In the genomic region with DNA sequence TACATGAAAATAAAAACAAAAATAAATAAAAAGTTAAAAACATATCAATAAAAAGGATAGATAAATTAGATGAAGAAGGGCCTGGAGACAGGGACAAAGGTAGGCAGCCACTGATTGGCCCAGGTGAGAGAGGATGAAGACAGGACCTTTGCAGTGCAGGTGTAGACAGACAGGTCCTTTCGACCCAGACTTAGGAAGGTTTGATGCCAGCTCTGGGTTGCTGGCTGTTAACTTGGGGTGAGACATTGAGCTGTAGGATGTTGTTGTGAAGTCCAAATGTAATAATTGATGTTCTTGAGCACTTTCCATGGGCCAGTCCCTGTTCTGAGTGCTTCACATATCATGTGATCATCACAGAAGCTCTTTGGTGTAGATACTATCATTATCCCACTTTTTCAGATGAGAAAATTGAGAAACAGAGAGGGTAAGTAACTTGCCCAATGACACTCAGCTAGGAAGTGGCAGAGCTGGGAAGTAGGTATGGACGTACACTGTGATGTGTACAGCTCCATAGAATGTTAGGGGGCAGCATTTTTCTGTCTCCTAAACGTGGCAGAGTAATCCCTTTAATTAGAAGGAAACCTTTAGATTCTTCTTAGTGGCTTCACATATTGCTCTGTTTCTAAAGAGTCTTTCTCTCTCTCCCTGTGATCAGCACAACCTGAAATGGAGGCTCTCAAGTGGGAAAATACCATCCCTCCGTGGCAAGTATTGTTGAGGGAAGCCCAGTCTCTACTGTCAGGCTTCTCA, we compare ENCODE assay signal across 10 cellular contexts.
A peak's percentile ranks its signal among the peaks of the same experiment; 100 is the strongest.
DNase-seq lines count a peak whose midpoint lies in the region; ATAC-seq, FAIRE-seq and TF ChIP-seq lines count a peak whose summit lies in the region.
"Had no signal": no experiment of that assay in that cellular context is flagged by ENCODE, and none has a peak within 500 bp of the region (broad histone marks: within the 10 kb centered on the region; RNA-seq: fewer than 3 reads in every experiment).

No MANE protein-coding gene starts in this region.

- no peak overlapping the region for H3K4me2 ChIP-seq in DND-41 (ENCODE audit: insufficient read depth, low read length)
- H3K4me2 ChIP-seq in KMS-11: no peak overlapping the region
- H3K4me2 ChIP-seq in HepG2 (ENCODE audit: low read depth, low read length): peak overlapping the region; percentile 40; the same call in 1 of the 2 replicates

- H3K36me3 ChIP-seq in DND-41 (ENCODE audit: insufficient read depth, low read length): no peaks in the 10 kb centered on the region
- H3K36me3 ChIP-seq in KMS-11 (ENCODE audit: insufficient read depth): no peaks in the 10 kb centered on the region
- H3K36me3 ChIP-seq in HepG2 (replicated peaks in 1 of 2; ENCODE audit: control insufficient read depth in 1 of 2, insufficient read depth in 2 of 2, low read length in 2 of 2): no peaks in the 10 kb centered on the region
- H3K36me3 ChIP-seq: SJCRH30 had no signal

- no peaks in the 10 kb centered on the region for H3K9me3 Mint-ChIP-seq in activated CD4-positive, alpha-beta memory T cell treated with anti-CD3 and anti-CD28 coated beads for 36 hours
- H3K9me3 Mint-ChIP-seq: natural killer cell treated with Interleukin-12 subunit alpha and Interleukin-12 subunit beta and Interleukin-15 and Interleukin-18, amount 100 ng/mL, for 72 hours had no signal

- peaks cover 4% of the 10 kb centered on the region for H3K4me1 Mint-ChIP-seq in activated CD4-positive, alpha-beta memory T cell treated with anti-CD3 and anti-CD28 coated beads for 36 hours (ENCODE audit: low read depth)

- no peak for DNase-seq in DND-41
- DNase-seq in HepG2 (ENCODE audit: low spot score): no peak
- no peak for DNase-seq in NCI-H524 treated with DMSO at 0.1 percent for 48 hours (lab: John Stamatoyannopoulos, UW)
- DNase-seq in activated CD4-positive, alpha-beta memory T cell treated with anti-CD3 and anti-CD28 coated beads for 36 hours: no peak

- TF ChIP-seq POLR2A in HepG2 (IDR thresholded peaks at IDR 0.05; ENCODE audit: insufficient read depth in 1 of 2, low read depth in 2 of 2, low read length in 2 of 2): no peak

- intact Hi-C loops in HepG2 (cut with micrococcal nuclease; ENCODE audit: unreplicated experiment): loop anchor here (2.0 to 10.0 kb wide), 4 partner anchors 78 to 206 kb away; partner anchors contain the start of gene STK24
- intact Hi-C loops in activated CD4-positive, alpha-beta memory T cell treated with anti-CD3 and anti-CD28 coated beads for 36 hours (cut with micrococcal nuclease): loop anchor here (1.0 to 2.0 kb wide), 3 partner anchors 20 to 208 kb away; no protein-coding TSS in a partner anchor

- no peaks in the 10 kb centered on the region for H4K20me1 ChIP-seq in DND-41 (ENCODE audit: insufficient read depth, low read length)
- H4K20me1 ChIP-seq in KMS-11 (ENCODE audit: insufficient read depth): no peaks in the 10 kb centered on the region
- H4K20me1 ChIP-seq in HepG2 (ENCODE audit: insufficient read depth, low read length): no peaks in the 10 kb centered on the region

- H3K27ac ChIP-seq in DND-41 (ENCODE audit: low read length) (no peak overlapping the region), KMS-11 (no peak overlapping the region), HepG2 (ENCODE audit: extremely low read length, insufficient read depth, low read length) (no peak overlapping the region)
- H3K27ac ChIP-seq: SJCRH30 had no signal

- BruUV-seq in HepG2 (replicated peaks; lab: Mats Ljungman, UMichigan): no TSS peak

- 25% methylated on average over 4 of the region's 4 CpGs for WGBS in HepG2 (ENCODE audit: low lambda C conversion rate)

- peaks cover 4% of the 10 kb centered on the region for H3K27me3 Mint-ChIP-seq in activated CD4-positive, alpha-beta memory T cell treated with anti-CD3 and anti-CD28 coated beads for 36 hours

- in situ Hi-C loops in HepG2 (cut with HindIII; ENCODE audit: extremely low pct_ligation_motif_present, low pct_unique_long_range_greater_than_20kb): loop anchor here (5.0 to 25.0 kb wide), 3 partner anchors 171 to 791 kb away; no protein-coding TSS in a partner anchor

- H3K4me3 ChIP-seq in DND-41 (ENCODE audit: low read depth in 1 of 2, low read length in 2 of 2) (no peak overlapping the region), KMS-11 (IDR thresholded peaks at IDR 0.05; ENCODE audit: insufficient read depth, low read depth, low read length) (no peak overlapping the region), HepG2 (replicated peaks in 1 of 3; ENCODE audit: insufficient read depth in 1 of 3, low read depth in 2 of 3, low read length in 3 of 3) (no peak overlapping the region)
- H3K4me3 ChIP-seq: SJCRH30 had no signal

- TF ChIP-seq RAD21 in HepG2 (CRISPR knock-in tag; IDR thresholded peaks at IDR 0.05): no peak

- H3K36me3 Mint-ChIP-seq in activated CD4-positive, alpha-beta memory T cell treated with anti-CD3 and anti-CD28 coated beads for 36 hours: no peaks in the 10 kb centered on the region
- H3K36me3 Mint-ChIP-seq: natural killer cell treated with Interleukin-12 subunit alpha and Interleukin-12 subunit beta and Interleukin-15 and Interleukin-18, amount 100 ng/mL, for 72 hours had no signal

- H3K4me1 ChIP-seq in DND-41 (ENCODE audit: insufficient read depth, low read length) (0 out of 2 replicates have a peak, but pooled peaks cover 2% of the 10 kb centered on the region), KMS-11 (ENCODE audit: low read depth, poor library complexity, severe bottlenecking) (no peaks in the 10 kb centered on the region), HepG2 (ENCODE audit: insufficient read depth, low read length) (peaks cover 54% of the 10 kb centered on the region)

- no peak for FAIRE-seq in HepG2 (lab: Jason Lieb, UNC)
- FAIRE-seq: bronchial epithelial cell had no signal

- POLR2A ChIA-PET in HepG2 (lab: Yijun Ruan, JAX): interaction anchor here (0.6 to 0.7 kb wide), 3 partner anchors 75 to 207 kb away, joined by 3 to 5 read pairs (median 5); no protein-coding TSS in a partner anchor
- POLR2A ChIA-PET in activated CD4-positive, alpha-beta memory T cell treated with anti-CD3 and anti-CD28 coated beads for 36 hours (lab: Charles Lee): interaction anchor here (0.6 to 2.7 kb wide), 2 partner anchors 149 to 208 kb away, joined by 4 to 16 read pairs; no protein-coding TSS in a partner anchor

- H3K79me2 ChIP-seq in DND-41 (ENCODE audit: insufficient read depth, low read length) (no peaks in the 10 kb centered on the region), KMS-11 (ENCODE audit: insufficient read depth, low read depth) (no peaks in the 10 kb centered on the region), HepG2 (ENCODE audit: insufficient read depth, low read length) (no peaks in the 10 kb centered on the region)

- CTCF ChIA-PET in HepG2 (lab: Yijun Ruan, JAX; ENCODE audit: low intra/inter-chr PET ratio, low total read pairs): interaction anchor here (0.7 to 1.7 kb wide), 2 partner anchors 20 to 208 kb away, joined by 3 to 12 read pairs; no protein-coding TSS in a partner anchor
- CTCF ChIA-PET in activated CD4-positive, alpha-beta memory T cell treated with anti-CD3 and anti-CD28 coated beads for 36 hours (lab: Charles Lee): interaction anchor here (0.6 to 5.2 kb wide), 65 partner anchors 8 to 798 kb away, joined by 3 to 155 read pairs (median 4); partner anchors contain the start of gene STK24

- H3K27me3 ChIP-seq in DND-41 (ENCODE audit: insufficient read depth, low read length, poor library complexity) (peaks cover 10% of the 10 kb centered on the region), KMS-11 (ENCODE audit: insufficient read depth, low read depth) (no peaks in the 10 kb centered on the region), HepG2 (ENCODE audit: control insufficient read depth in 1 of 2, insufficient read depth in 2 of 2, low read length in 2 of 2) (peaks cover 0 to 3% of the 10 kb centered on the region in 2 experiments; a peak in 2 of 5 replicates)
- H3K27me3 ChIP-seq: SJCRH30 had no signal

- 0 out of 2 replicates have a peak overlapping the region, but pooled peaks have one; percentile 21 for H2AFZ ChIP-seq in DND-41 (ENCODE audit: low read depth, low read length)
- peak overlapping the region; percentile 28; the same call in 1 of the 2 replicates for H2AFZ ChIP-seq in KMS-11 (ENCODE audit: low read depth)
- H2AFZ ChIP-seq in HepG2 (ENCODE audit: low read length): no peak overlapping the region

- H3K27ac Mint-ChIP-seq in activated CD4-positive, alpha-beta memory T cell treated with anti-CD3 and anti-CD28 coated beads for 36 hours: no peak overlapping the region
- H3K27ac Mint-ChIP-seq: natural killer cell treated with Interleukin-12 subunit alpha and Interleukin-12 subunit beta and Interleukin-15 and Interleukin-18, amount 100 ng/mL, for 72 hours had no signal

- H3K9ac ChIP-seq in DND-41 (ENCODE audit: low read depth, low read length) (no peak overlapping the region), KMS-11 (no peak overlapping the region), HepG2 (ENCODE audit: insufficient read depth, low read depth, low read length) (no peak overlapping the region)

- no peak; the same call in 2 of the 3 replicates for ATAC-seq in DND-41 (ENCODE audit: insufficient read depth, low read depth)
- ATAC-seq in GM19452 (IDR thresholded peaks at IDR 0.05; ENCODE audit: unreplicated experiment): peak; percentile 51
- no peak for ATAC-seq in HepG2
- no peak for ATAC-seq in HG03469 (IDR thresholded peaks at IDR 0.05; ENCODE audit: unreplicated experiment)

- no peak overlapping the region for H3K4me3 Mint-ChIP-seq in activated CD4-positive, alpha-beta memory T cell treated with anti-CD3 and anti-CD28 coated beads for 36 hours
- H3K4me3 Mint-ChIP-seq: natural killer cell treated with Interleukin-12 subunit alpha and Interleukin-12 subunit beta and Interleukin-15 and Interleukin-18, amount 100 ng/mL, for 72 hours had no signal

- H3K9me3 ChIP-seq in DND-41 (ENCODE audit: insufficient read depth, low read length, severe bottlenecking) (no peaks in the 10 kb centered on the region), HepG2 (ENCODE audit: low read length) (no peaks in the 10 kb centered on the region)
- H3K9me3 ChIP-seq: SJCRH30 had no signal

- TF ChIP-seq EP300 in HepG2 (IDR thresholded peaks at IDR 0.05; ENCODE audit: low read depth in 2 of 2, low read length in 2 of 2) (no peak), HepG2 (CRISPR knock-in tag; IDR thresholded peaks at IDR 0.05; ENCODE audit: borderline replicate concordance) (no peak)

- TF ChIP-seq CTCF in DND-41 (IDR thresholded peaks at IDR 0.05; ENCODE audit: borderline replicate concordance, extremely low read depth, low read length, poor library complexity, severe bottlenecking): no peak
- no peak for TF ChIP-seq CTCF in KMS-11 (conservative IDR thresholded peaks at IDR 0.05; ENCODE audit: low read depth, low read length)
- TF ChIP-seq CTCF in HepG2 (CRISPR knock-in tag; IDR thresholded peaks at IDR 0.05): no peak

TF ChIP-seq in HepG2, 621 proteins besides CTCF, POLR2A, EP300 and RAD21 (continues in another document):
- TF ChIP-seq FOXK2 (IDR thresholded peaks at IDR 0.05): no peak
- TF ChIP-seq POLR2AphosphoS5 (IDR thresholded peaks at IDR 0.05; ENCODE audit: low read depth, low read length): no peak
- no peak for TF ChIP-seq MXD1 (CRISPR knock-in tag; IDR thresholded peaks at IDR 0.05)
- TF ChIP-seq ZNF768 (CRISPR knock-in tag; IDR thresholded peaks at IDR 0.05): peak; percentile 19; the same call in 1 of the 2 replicates
